ENCODE assay signal across 28 cellular contexts in the genomic region with DNA sequence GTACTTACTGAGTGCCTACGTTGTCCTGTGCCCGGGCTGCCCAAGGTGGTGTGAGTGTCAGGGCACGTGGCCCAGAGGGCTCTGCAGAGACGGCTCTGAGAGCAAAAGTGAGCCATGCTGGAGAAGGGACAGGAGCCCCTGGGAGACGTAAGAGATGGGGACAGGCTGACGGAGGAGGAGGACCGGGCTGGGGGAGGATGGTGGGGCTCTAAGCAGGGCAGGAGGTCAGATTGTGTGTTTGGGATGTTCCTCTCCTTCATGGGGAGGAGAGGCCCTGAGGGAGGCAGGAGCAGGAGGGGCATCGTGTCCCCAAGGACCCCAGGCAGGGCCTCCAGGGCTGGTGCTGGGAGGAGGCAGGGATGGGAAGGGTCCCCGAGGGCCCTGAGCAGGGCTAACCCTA.
DNase-seq lines count a peak whose midpoint lies in the region; ATAC-seq, FAIRE-seq and TF ChIP-seq lines count a peak whose summit lies in the region.
"Had no signal": no experiment of that assay in that cellular context is flagged by ENCODE, and none has a peak within 500 bp of the region (broad histone marks: within the 10 kb centered on the region; RNA-seq: fewer than 3 reads in every experiment).

No MANE protein-coding gene starts in this region.

- H3K9me1 ChIP-seq in IMR-90 (ENCODE audit: insufficient read depth, low read length): no peaks in the 10 kb centered on the region; the same call in 1 of the 2 replicates

- no peak for TF ChIP-seq CTCF in IMR-90 (conservative IDR thresholded peaks at IDR 0.05; ENCODE audit: low read depth, low read length)
- no peak for TF ChIP-seq CTCF in kidney (IDR thresholded peaks at IDR 0.05; ENCODE audit: borderline replicate concordance, extremely low read depth, insufficient read depth)
- no peak for TF ChIP-seq CTCF in type B pancreatic cell (conservative IDR thresholded peaks at IDR 0.05)
- TF ChIP-seq CTCF in MCF 10A (IDR thresholded peaks at IDR 0.05; ENCODE audit: unreplicated experiment): no peak

- no peak overlapping the region for H3K4me2 ChIP-seq in IMR-90 (ENCODE audit: low read depth, low read length)

- no peaks in the 10 kb centered on the region for H3K4me1 ChIP-seq in IMR-90 (ENCODE audit: control insufficient read depth, insufficient read depth, low read length)
- no peaks in the 10 kb centered on the region for H3K4me1 ChIP-seq in kidney (ENCODE audit: control insufficient read depth in 1 of 2, insufficient read depth in 1 of 2, low read depth in 1 of 2, low read length in 2 of 2)
- no peaks in the 10 kb centered on the region for H3K4me1 ChIP-seq in CD8-positive, alpha-beta memory T cell (ENCODE audit: insufficient read depth, low read length)
- H3K4me1 ChIP-seq: Caco-2 had no signal

- no peak overlapping the region for H3K4me3 Mint-ChIP-seq in T-helper 2 cell treated with Interferon-gamma antibody and Interleukin-4, amounts not matched to agents 5 μg/mL and 100 μg/mL, for 36 hours
- H3K4me3 Mint-ChIP-seq in type B pancreatic cell (no peak overlapping the region), MCF 10A (ENCODE audit: unreplicated experiment) (no peak overlapping the region)
- H3K4me3 Mint-ChIP-seq in CD8-positive, alpha-beta memory T cell: no peak overlapping the region
- H3K4me3 Mint-ChIP-seq: CD4-positive, alpha-beta memory T cell had no signal

- no peak for TF ChIP-seq RAD21 in IMR-90 (IDR thresholded peaks at IDR 0.05; ENCODE audit: low read length)

- no peak overlapping the region for H2BK15ac ChIP-seq in IMR-90 (ENCODE audit: low read depth, low read length)

- FAIRE-seq in kidney (lab: Jason Lieb, UNC): no peak
- FAIRE-seq: GM12878 had no signal

- H2BK20ac ChIP-seq in IMR-90 (ENCODE audit: low read depth, low read length): no peak overlapping the region

- H3K18ac ChIP-seq in IMR-90 (ENCODE audit: low read depth, low read length): no peak overlapping the region

- no peak overlapping the region for H3K4ac ChIP-seq in IMR-90 (ENCODE audit: low read depth, low read length)

- no peak overlapping the region for H3K23ac ChIP-seq in IMR-90 (ENCODE audit: low read depth, low read length)

- intact Hi-C loops in IMR-90 (cut with micrococcal nuclease): no loop called here
- intact Hi-C loops in kidney (cut with DNase I): no loop called here
- intact Hi-C loops in MCF 10A (cut with micrococcal nuclease): no loop called here

- no peak overlapping the region for H4K8ac ChIP-seq in IMR-90 (ENCODE audit: low read depth in 2 of 2, low read length in 2 of 2)

- H3K36me3 Mint-ChIP-seq in T-helper 2 cell treated with Interferon-gamma antibody and Interleukin-4, amounts not matched to agents 5 μg/mL and 100 μg/mL, for 36 hours (ENCODE audit: low read depth): no peaks in the 10 kb centered on the region
- H3K36me3 Mint-ChIP-seq in type B pancreatic cell: no peaks in the 10 kb centered on the region
- H3K36me3 Mint-ChIP-seq in MCF 10A (ENCODE audit: insufficient read depth, unreplicated experiment): peaks cover 6% of the 10 kb centered on the region
- no peaks in the 10 kb centered on the region for H3K36me3 Mint-ChIP-seq in CD8-positive, alpha-beta memory T cell
- H3K36me3 Mint-ChIP-seq: CD4-positive, alpha-beta memory T cell had no signal

- H3K27ac Mint-ChIP-seq in T-helper 2 cell treated with Interferon-gamma antibody and Interleukin-4, amounts not matched to agents 5 μg/mL and 100 μg/mL, for 36 hours: peak overlapping the region; percentile 19
- no peak overlapping the region for H3K27ac Mint-ChIP-seq in type B pancreatic cell
- H3K27ac Mint-ChIP-seq in MCF 10A (ENCODE audit: low read depth, unreplicated experiment): no peak overlapping the region
- H3K27ac Mint-ChIP-seq in CD8-positive, alpha-beta memory T cell: no peak overlapping the region
- H3K27ac Mint-ChIP-seq: CD4-positive, alpha-beta memory T cell had no signal

- H3K36me3 ChIP-seq in IMR-90 (ENCODE audit: control insufficient read depth, insufficient read depth, low read length) (no peaks in the 10 kb centered on the region), kidney (ENCODE audit: control insufficient read depth in 1 of 2, insufficient read depth in 2 of 2, low read length in 2 of 2) (no peaks in the 10 kb centered on the region)
- no peaks in the 10 kb centered on the region for H3K36me3 ChIP-seq in CD8-positive, alpha-beta memory T cell (ENCODE audit: insufficient read depth, low read length)

- no peaks in the 10 kb centered on the region for H3K9me3 Mint-ChIP-seq in T-helper 2 cell treated with Interferon-gamma antibody and Interleukin-4, amounts not matched to agents 5 μg/mL and 100 μg/mL, for 36 hours
- H3K9me3 Mint-ChIP-seq in type B pancreatic cell: no peaks in the 10 kb centered on the region
- H3K9me3 Mint-ChIP-seq in MCF 10A (ENCODE audit: unreplicated experiment): no peaks in the 10 kb centered on the region
- no peaks in the 10 kb centered on the region for H3K9me3 Mint-ChIP-seq in CD8-positive, alpha-beta memory T cell
- H3K9me3 Mint-ChIP-seq: CD4-positive, alpha-beta memory T cell had no signal

- no TSS peak for BruUV-seq in IMR-90 (replicated peaks; lab: Mats Ljungman, UMichigan)
- BruUV-seq in MCF 10A (replicated peaks; lab: Mats Ljungman, UMichigan): no TSS peak

- H4K5ac ChIP-seq in IMR-90 (ENCODE audit: low read depth, low read length): no peak overlapping the region

- no peak overlapping the region for H3K14ac ChIP-seq in IMR-90 (replicated peaks; ENCODE audit: low read depth, low read length)

- H2AK9ac ChIP-seq in IMR-90 (replicated peaks; ENCODE audit: low read depth, low read length, poor library complexity): peak overlapping the region; percentile 9

- TF ChIP-seq POLR2A in IMR-90 (IDR thresholded peaks at IDR 0.05; ENCODE audit: low read depth, low read length): no peak

- H3K9me3 ChIP-seq in IMR-90 (ENCODE audit: control insufficient read depth, insufficient read depth, low read length) (no peaks in the 10 kb centered on the region), kidney (ENCODE audit: control insufficient read depth in 1 of 2, low read length in 2 of 2) (no peaks in the 10 kb centered on the region)
- no peaks in the 10 kb centered on the region for H3K9me3 ChIP-seq in CD8-positive, alpha-beta memory T cell (ENCODE audit: low read length)
- H3K9me3 ChIP-seq: Caco-2 had no signal

- no peak overlapping the region for H3K56ac ChIP-seq in IMR-90 (ENCODE audit: extremely low read depth, insufficient read depth, low read length)

- H4K91ac ChIP-seq in IMR-90 (ENCODE audit: insufficient read depth, low read depth, low read length): no peak overlapping the region

- in situ Hi-C loops in IMR-90 (cut with MboI; ENCODE audit: low sequenced_read_pairs): no loop called here

- H3K27me3 ChIP-seq in IMR-90 (ENCODE audit: control insufficient read depth, insufficient read depth, low read length): peaks cover 2% of the 10 kb centered on the region; the same call in 1 of the 2 replicates
- no peaks in the 10 kb centered on the region for H3K27me3 ChIP-seq in CD8-positive, alpha-beta memory T cell (ENCODE audit: insufficient read depth, low read length, poor library complexity, severe bottlenecking)

- H2AK5ac ChIP-seq in IMR-90 (ENCODE audit: low read depth, low read length): no peak overlapping the region

- CTCF ChIA-PET in IMR-90 (lab: Yijun Ruan, JAX): no interaction called here
- CTCF ChIA-PET in MCF 10A (lab: Yijun Ruan, JAX): interaction anchor here (0.7 kb wide), 1 partner anchor 123 kb away, joined by 3 read pairs; no protein-coding TSS in a partner anchor
- CTCF ChIA-PET in CD8-positive, alpha-beta memory T cell (lab: Charles Lee): no interaction called here

- DNase-seq in T-helper 2 cell treated with Interferon-gamma antibody and Interleukin-4, amounts not matched to agents 5 μg/mL and 100 μg/mL, for 36 hours (ENCODE audit: low spot score): no peak
- DNase-seq in T-helper 2 cell (no peak), IMR-90 (no peak), kidney (peak; percentile 30), type B pancreatic cell (ENCODE audit: extremely low spot score, unreplicated experiment) (peak; percentile 60), MCF 10A (ENCODE audit: unreplicated experiment) (no peak), NCI-H146 treated with DMSO at 0.1 percent for 48 hours (lab: John Stamatoyannopoulos, UW; ENCODE audit: unreplicated experiment) (no peak)
- no peak for DNase-seq in CD8-positive, alpha-beta memory T cell
- DNase-seq: 8988T; C1 segment of cervical spinal cord; Caco-2; CD4-positive, alpha-beta memory T cell; DMS 273 treated with DMSO at 0.1 percent for 48 hours; DMS79; EL; GDM1; GOT3; Karpas-422; NCI-H1092 treated with DMSO at 0.1 percent for 48 hours; NCI-H1436; NCI-H187 treated with DMSO at 0.1 percent for 48 hours; NCI-H446; NCI-H524 treated with DMSO at 0.1 percent for 48 hours; NCI-H82; NK-92 treated with Interleukin-12 subunit alpha and Interleukin-12 subunit beta, amount 100 ng/mL, for 24 hours; PC-3; SHP77 had no signal

- no peak overlapping the region for H2BK5ac ChIP-seq in IMR-90 (ENCODE audit: low read depth, low read length, poor library complexity, severe bottlenecking)

- no peak overlapping the region for H3K9ac ChIP-seq in IMR-90 (ENCODE audit: low read depth, low read length)
- no peak overlapping the region for H3K9ac ChIP-seq in kidney (ENCODE audit: low read length in 2 of 2)

- 60% methylated on average over 1 of the region's 9 CpGs; no CpG with 5 or more reads in 1 of the 2 experiments for WGBS in IMR-90 (ENCODE audit: extremely low coverage in 2 of 2, insufficient read length in 1 of 2), 2 experiments

- H2AFZ ChIP-seq in IMR-90 (replicated peaks; ENCODE audit: low read length, poor library complexity): no peak overlapping the region

- no peak overlapping the region for H3K4me3 ChIP-seq in IMR-90 (ENCODE audit: insufficient read depth, low read depth, low read length)
- no peak overlapping the region for H3K4me3 ChIP-seq in kidney (ENCODE audit: low read length in 2 of 2)
- no peak overlapping the region for H3K4me3 ChIP-seq in CD8-positive, alpha-beta memory T cell (ENCODE audit: low read length)
- H3K4me3 ChIP-seq: GM12878 had no signal

- POLR2A ChIA-PET in IMR-90 (lab: Charles Lee; ENCODE audit: unreplicated experiment): no interaction called here
- POLR2A ChIA-PET in MCF 10A (lab: Yijun Ruan, JAX): no interaction called here
- POLR2A ChIA-PET in CD8-positive, alpha-beta memory T cell (lab: Charles Lee): no interaction called here

- no peaks in the 10 kb centered on the region; the same call in 1 of the 2 replicates for H4K20me1 ChIP-seq in IMR-90 (ENCODE audit: insufficient read depth, low read length)

- peaks cover 1% of the 10 kb centered on the region for H3K4me1 Mint-ChIP-seq in T-helper 2 cell treated with Interferon-gamma antibody and Interleukin-4, amounts not matched to agents 5 μg/mL and 100 μg/mL, for 36 hours (ENCODE audit: low read depth)
- H3K4me1 Mint-ChIP-seq in type B pancreatic cell (ENCODE audit: unreplicated experiment) (peaks cover 6% of the 10 kb centered on the region), MCF 10A (ENCODE audit: insufficient read depth, unreplicated experiment) (no peaks in the 10 kb centered on the region)
- H3K4me1 Mint-ChIP-seq in CD8-positive, alpha-beta memory T cell: no peaks in the 10 kb centered on the region
- H3K4me1 Mint-ChIP-seq: CD4-positive, alpha-beta memory T cell had no signal

- H3K27ac ChIP-seq in IMR-90 (ENCODE audit: insufficient read depth, low read length): no peak overlapping the region
- no peak overlapping the region for H3K27ac ChIP-seq in kidney (ENCODE audit: low read depth in 2 of 2, low read length in 2 of 2)
- H3K27ac ChIP-seq in CD8-positive, alpha-beta memory T cell (ENCODE audit: low read depth, low read length): no peak overlapping the region

- no peak for ATAC-seq in IMR-90 (ENCODE audit: low read depth)
- ATAC-seq: GM12878, PC-3 had no signal

- no peaks in the 10 kb centered on the region for H3K79me1 ChIP-seq in IMR-90 (ENCODE audit: low read depth in 1 of 2, low read length in 2 of 2)

- no peaks in the 10 kb centered on the region for H3K27me3 Mint-ChIP-seq in T-helper 2 cell treated with Interferon-gamma antibody and Interleukin-4, amounts not matched to agents 5 μg/mL and 100 μg/mL, for 36 hours (ENCODE audit: low read depth)
- no peaks in the 10 kb centered on the region for H3K27me3 Mint-ChIP-seq in type B pancreatic cell
- H3K27me3 Mint-ChIP-seq in MCF 10A (ENCODE audit: insufficient read depth, unreplicated experiment): no peaks in the 10 kb centered on the region
- peaks cover 8 to 12% of the 10 kb centered on the region in 2 donors for H3K27me3 Mint-ChIP-seq in CD8-positive, alpha-beta memory T cell

- dilution Hi-C loops in IMR-90 (cut with HindIII; ENCODE audit: low sequenced_read_pairs, unreplicated experiment): no loop called here

- no peak overlapping the region for H2BK120ac ChIP-seq in IMR-90 (ENCODE audit: low read depth, low read length)

Comparison
In these comparisons a context has a peak if more than half of its experiments do, and no peak if none do; other contexts are left out.
1. DNase-seq: peak in kidney (single experiment) and type B pancreatic cell (single experiment); none in T-helper 2 cell treated with Interferon-gamma antibody and Interleukin-4, amounts not matched to agents 5 μg/mL and 100 μg/mL, for 36 hours (single experiment), T-helper 2 cell (0 of 5), IMR-90 (single experiment), MCF 10A (single experiment), CD8-positive, alpha-beta memory T cell (0 of 5) and NCI-H146 treated with DMSO at 0.1 percent for 48 hours (single experiment).